8 cellular contexts compared by ENCODE assay signal in the genomic region with DNA sequence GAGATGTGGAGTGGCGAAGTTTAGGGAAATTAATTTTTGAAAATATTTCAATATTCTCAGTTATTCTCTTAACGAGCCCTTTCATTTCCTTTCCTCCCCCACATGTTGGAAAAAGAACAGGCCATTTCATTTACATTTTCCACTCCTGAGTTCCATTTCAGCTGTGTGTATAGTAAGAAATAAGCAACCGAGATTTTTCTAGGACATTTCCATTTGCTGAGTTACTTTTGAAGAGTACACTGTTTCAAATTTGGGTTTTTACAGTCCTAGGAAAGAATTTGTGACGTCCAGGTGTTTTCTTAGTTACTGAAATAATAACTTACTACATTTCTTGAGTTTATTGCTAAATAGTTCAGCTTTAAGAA.
A peak's percentile ranks its signal among the peaks of the same experiment; 100 is the strongest.
DNase-seq lines count a peak whose midpoint lies in the region; ATAC-seq and TF ChIP-seq lines count a peak whose summit lies in the region.

No MANE protein-coding gene starts in this region.

- H3K4me3 ChIP-seq in GM12865 (ENCODE audit: low read depth, low read length) (peak overlapping the region; percentile 98), SU-DHL-6 (ENCODE audit: insufficient read depth, low read length, poor library complexity, severe bottlenecking) (peak overlapping the region; percentile 84), fibroblast of pulmonary artery (replicated peaks; ENCODE audit: low read depth, low read length) (peak overlapping the region; percentile 80), retinal pigment epithelial cell (ENCODE audit: low read length) (peak overlapping the region; percentile 81)

- H3K27me3 ChIP-seq in SU-DHL-6 (ENCODE audit: low read length) = no peaks in the 10 kb centered on the region

- peak overlapping the region; percentile 75 for H3K4me2 ChIP-seq in SU-DHL-6 (ENCODE audit: low read depth, low read length, poor library complexity, severe bottlenecking)

- peaks cover 48% of the 10 kb centered on the region for H4K20me1 ChIP-seq in SU-DHL-6 (ENCODE audit: low read depth, low read length)

- no peaks in the 10 kb centered on the region for H3K9me2 ChIP-seq in SU-DHL-6 (replicated peaks; ENCODE audit: insufficient read depth, low read length)

- H3K79me2 ChIP-seq in SU-DHL-6 (ENCODE audit: insufficient read depth, low read length) = peaks cover 60% of the 10 kb centered on the region

- DNase-seq in GM12865 (ENCODE audit: low read depth) = no peak
- DNase-seq in fibroblast of pulmonary artery (ENCODE audit: low read depth) = no peak
- DNase-seq in retinal pigment epithelial cell (ENCODE audit: low read depth) = no peak
- no peak for DNase-seq in activated CD4-positive, alpha-beta T cell treated with anti-CD3 and anti-CD28 coated beads for 4 hours
- no peak for DNase-seq in OCI-M1 (lab: John Stamatoyannopoulos, UW)
- DNase-seq in globus pallidus (ENCODE audit: low spot score) = no peak

- ATAC-seq in GM19395 (IDR thresholded peaks at IDR 0.05; ENCODE audit: unreplicated experiment) = no peak

- H3F3A ChIP-seq in SU-DHL-6 (ENCODE audit: insufficient read depth) = peaks cover 16% of the 10 kb centered on the region; the same call in 1 of the 2 replicates

- peak overlapping the region; percentile 94 for H3K9ac ChIP-seq in SU-DHL-6 (ENCODE audit: low read length)

- no peaks in the 10 kb centered on the region for H3K9me3 ChIP-seq in SU-DHL-6 (ENCODE audit: insufficient read depth, low read length)

- H3K36me3 ChIP-seq in SU-DHL-6 (ENCODE audit: low read length) = no peaks in the 10 kb centered on the region

- no peak overlapping the region for H2AFZ ChIP-seq in SU-DHL-6 (ENCODE audit: low read depth, low read length, severe bottlenecking)

- peak overlapping the region; percentile 91 for H3K27ac ChIP-seq in SU-DHL-6 (ENCODE audit: low read depth, low read length)

- TF ChIP-seq CTCF in GM12865 (IDR thresholded peaks at IDR 0.05; ENCODE audit: insufficient read depth, low read depth, low read length, missing control alignments) = no peak
- TF ChIP-seq CTCF in SU-DHL-6 (IDR thresholded peaks at IDR 0.05; ENCODE audit: insufficient read depth, low read length, poor library complexity, severe bottlenecking) = no peak
- no peak for TF ChIP-seq CTCF in fibroblast of pulmonary artery (IDR thresholded peaks at IDR 0.05; ENCODE audit: low read length, missing control alignments)
- no peak for TF ChIP-seq CTCF in retinal pigment epithelial cell (conservative IDR thresholded peaks at IDR 0.05; ENCODE audit: low read depth, low read length)
